ENCODE assay signal across 10 cellular contexts in the genomic region with DNA sequence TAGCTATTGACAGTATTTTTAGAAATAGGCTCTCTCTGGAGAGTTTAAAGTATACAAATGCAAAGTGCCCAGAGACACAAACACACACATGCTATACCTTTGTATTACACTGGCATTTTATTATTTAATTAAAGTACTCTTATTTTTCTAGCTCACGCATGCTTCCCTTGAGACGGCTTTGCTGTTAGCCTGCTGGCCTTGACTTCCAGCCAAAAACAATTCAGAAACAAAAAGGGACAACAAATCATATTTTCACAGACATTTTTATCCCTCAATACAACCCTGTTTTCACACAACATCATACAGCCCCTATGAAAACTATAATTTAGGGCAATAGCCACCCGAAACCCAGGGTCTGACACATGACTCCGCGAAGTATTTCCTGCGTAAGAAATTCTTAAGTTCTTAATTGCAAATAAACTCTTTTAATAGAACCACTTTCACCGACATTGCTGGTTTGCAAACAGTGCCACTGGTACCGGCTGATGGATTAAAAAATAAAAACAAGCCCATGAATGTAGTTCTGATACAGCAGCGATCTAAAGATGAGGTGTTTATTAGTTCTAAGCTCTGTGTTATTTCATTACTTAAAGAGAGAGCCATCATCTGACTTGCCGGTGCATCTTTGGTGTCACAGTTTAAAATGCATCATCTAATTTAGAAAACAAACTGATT.
A peak's percentile ranks its signal among the peaks of the same experiment; 100 is the strongest.
DNase-seq lines count a peak whose midpoint lies in the region; ATAC-seq and TF ChIP-seq lines count a peak whose summit lies in the region.
"Had no signal": no experiment of that assay in that cellular context is flagged by ENCODE, and none has a peak within 500 bp of the region (broad histone marks: within the 10 kb centered on the region; RNA-seq: fewer than 3 reads in every experiment).

No MANE protein-coding gene starts in this region.

- H3K9ac ChIP-seq in mucosa of stomach (ENCODE audit: low read length) = peak overlapping the region; percentile 18
- H3K9ac ChIP-seq: BLaER1 treated with 17β-estradiol and CSF1 and Interleukin-3, amounts not matched to agents 10 nM and 100 nM had no signal

- TF ChIP-seq CTCF in upper lobe of right lung (IDR thresholded peaks at IDR 0.05) = no peak

- ATAC-seq in upper lobe of right lung (no peak), GM18505 (IDR thresholded peaks at IDR 0.05; ENCODE audit: unreplicated experiment) (no peak)
- ATAC-seq in activated T-cell treated with anti-CD3 and anti-CD28 coated beads, Interleukin-2, amount 50 U/mL, for 4 hours = no peak

- H3K4me3 Mint-ChIP-seq in activated T-cell treated with anti-CD3 and anti-CD28 coated beads, Interleukin-2, amount 50 U/mL, for 4 hours = no peak overlapping the region
- H3K4me3 Mint-ChIP-seq: activated T-cell treated with anti-CD3 and anti-CD28 coated beads, Interleukin-2, amount 50 U/mL, for 24 hours had no signal

- H3K27ac ChIP-seq in upper lobe of right lung = peak overlapping the region; percentile 69
- H3K27ac ChIP-seq: BLaER1 treated with 17β-estradiol and CSF1 and Interleukin-3, amounts not matched to agents 10 nM and 100 nM had no signal

- H3K9me3 ChIP-seq in mucosa of stomach (ENCODE audit: control insufficient read depth, low read length) (no peaks in the 10 kb centered on the region), upper lobe of right lung (no peaks in the 10 kb centered on the region)
- H3K9me3 ChIP-seq: BLaER1 treated with 17β-estradiol and CSF1 and Interleukin-3, amounts not matched to agents 10 nM and 100 nM had no signal

- DNase-seq in SHP77 (lab: John Stamatoyannopoulos, UW) (peak; percentile 46 to 49), SHP77 treated with DMSO at 0.1 percent for 48 hours (lab: John Stamatoyannopoulos, UW) (no peak), cerebellar cortex (ENCODE audit: low spot score) (peak; percentile 66), upper lobe of right lung (no peak), kidney glomerular epithelial cell (lab: John Stamatoyannopoulos, UW) (no peak)
- DNase-seq in activated T-cell treated with anti-CD3 and anti-CD28 coated beads, Interleukin-2, amount 50 U/mL, for 4 hours = no peak
- DNase-seq: activated T-cell treated with anti-CD3 and anti-CD28 coated beads, Interleukin-2, amount 50 U/mL, for 24 hours had no signal

- H3K4me1 ChIP-seq in mucosa of stomach (ENCODE audit: control insufficient read depth, insufficient read depth, low read length) (no peaks in the 10 kb centered on the region), upper lobe of right lung (peaks cover 16% of the 10 kb centered on the region)

- no peak overlapping the region for H3K4me3 ChIP-seq in mucosa of stomach (ENCODE audit: low read length)
- peak overlapping the region; percentile 41 for H3K4me3 ChIP-seq in upper lobe of right lung
- H3K4me3 ChIP-seq: BLaER1 treated with 17β-estradiol and CSF1 and Interleukin-3, amounts not matched to agents 10 nM and 100 nM had no signal

- no peaks in the 10 kb centered on the region for H3K4me1 Mint-ChIP-seq in activated T-cell treated with anti-CD3 and anti-CD28 coated beads, Interleukin-2, amount 50 U/mL, for 4 hours (ENCODE audit: low read depth)

- intact Hi-C loops in upper lobe of right lung (cut with DNase I) = no loop called here

- no peaks in the 10 kb centered on the region for H3K36me3 Mint-ChIP-seq in activated T-cell treated with anti-CD3 and anti-CD28 coated beads, Interleukin-2, amount 50 U/mL, for 4 hours (ENCODE audit: insufficient read depth)

- H3K27me3 Mint-ChIP-seq in activated T-cell treated with anti-CD3 and anti-CD28 coated beads, Interleukin-2, amount 50 U/mL, for 4 hours (ENCODE audit: low read depth) = peaks cover 3% of the 10 kb centered on the region
- H3K27me3 Mint-ChIP-seq: activated T-cell treated with anti-CD3 and anti-CD28 coated beads, Interleukin-2, amount 50 U/mL, for 24 hours had no signal

- H3K36me3 ChIP-seq in mucosa of stomach (ENCODE audit: control insufficient read depth, insufficient read depth, low read length) (no peaks in the 10 kb centered on the region), upper lobe of right lung (no peaks in the 10 kb centered on the region)

- no peak for TF ChIP-seq POLR2A in GM18505 (IDR thresholded peaks at IDR 0.05; ENCODE audit: borderline replicate concordance, extremely low read depth, insufficient read depth, insufficient read length)

- H3K27me3 ChIP-seq in mucosa of stomach (ENCODE audit: control insufficient read depth, insufficient read depth, low read length) (peaks cover 3% of the 10 kb centered on the region), upper lobe of right lung (no peaks in the 10 kb centered on the region)
- H3K27me3 ChIP-seq: BLaER1 treated with 17β-estradiol and CSF1 and Interleukin-3, amounts not matched to agents 10 nM and 100 nM had no signal

- H3K9me3 Mint-ChIP-seq in activated T-cell treated with anti-CD3 and anti-CD28 coated beads, Interleukin-2, amount 50 U/mL, for 4 hours = no peaks in the 10 kb centered on the region
- H3K9me3 Mint-ChIP-seq: activated T-cell treated with anti-CD3 and anti-CD28 coated beads, Interleukin-2, amount 50 U/mL, for 24 hours had no signal

Comparison
In these comparisons a context has a peak if more than half of its experiments do, and no peak if none do; other contexts are left out.
1. DNase-seq: peak in SHP77 (2 of 2) and cerebellar cortex (single experiment); none in SHP77 treated with DMSO at 0.1 percent for 48 hours (single experiment), upper lobe of right lung (single experiment), kidney glomerular epithelial cell (single experiment) and activated T-cell treated with anti-CD3 and anti-CD28 coated beads, Interleukin-2, amount 50 U/mL, for 4 hours (single experiment).